Comparison of ENCODE assay signal across 8 cellular contexts in genomic region chr19:48152552-48152951, GRCh38. TPM values are rescaled to one million over a fixed set of nuclear protein-coding genes. Genes with fewer than 3 reads are reported as not detected.
DNase-seq lines count a peak whose midpoint lies in the region; ATAC-seq, FAIRE-seq and TF ChIP-seq lines count a peak whose summit lies in the region.
"Had no signal": no experiment of that assay in that cellular context is flagged by ENCODE, and none has a peak within 500 bp of the region (broad histone marks: within the 10 kb centered on the region; RNA-seq: fewer than 3 reads in every experiment).

No MANE protein-coding gene starts in this region.

- no peak overlapping the region for H3K4me3 ChIP-seq in bronchial epithelial cell (ENCODE audit: low read depth, low read length)
- H3K4me3 ChIP-seq: skin epidermis had no signal

- DNase-seq in NCI-H146 treated with DMSO at 0.1 percent for 48 hours (lab: John Stamatoyannopoulos, UW; ENCODE audit: unreplicated experiment), result peak; percentile 42
- peak; percentile 72 for DNase-seq in WTC11 (ENCODE audit: low spot score)
- peak; percentile 35 for DNase-seq in bronchial epithelial cell (ENCODE audit: low read depth)
- peak; percentile 27 for DNase-seq in kidney glomerular epithelial cell (lab: John Stamatoyannopoulos, UW)
- DNase-seq in stimulated activated CD4-positive, alpha-beta T cell treated with anti-CD3 and anti-CD28 coated beads, Interleukin-2, amount 100 ng/mL, for 48 hours, result peak; percentile 60 to 66

- no peak for FAIRE-seq in bronchial epithelial cell (lab: Jason Lieb, UNC)

- H3K9me3 Mint-ChIP-seq in WTC11, result no peaks in the 10 kb centered on the region

- H3K27me3 ChIP-seq in bronchial epithelial cell (ENCODE audit: control insufficient read depth, insufficient read depth, low read length), result no peaks in the 10 kb centered on the region

- ATAC-seq in WTC11 (peak; percentile 59), HG03095 (IDR thresholded peaks at IDR 0.05; ENCODE audit: unreplicated experiment) (no peak)

- TF ChIP-seq CTCF in GM12873 (IDR thresholded peaks at IDR 0.05; ENCODE audit: insufficient read depth, low read depth, low read length, missing control alignments), result peak; percentile 68
- peak; percentile 79 for TF ChIP-seq CTCF in WTC11 (IDR thresholded peaks at IDR 0.05)
- peak; percentile 63 for TF ChIP-seq CTCF in bronchial epithelial cell (IDR thresholded peaks at IDR 0.05; ENCODE audit: insufficient read depth, low read length, severe bottlenecking)

- POLR2A ChIA-PET in WTC11 (lab: Charles Lee), result no interaction called here

- peaks cover 23% of the 10 kb centered on the region for H3K36me3 Mint-ChIP-seq in WTC11

- H3K27me3 Mint-ChIP-seq in WTC11 (ENCODE audit: low read depth), result no peaks in the 10 kb centered on the region

- CTCF ChIA-PET in WTC11 (lab: Charles Lee), result interaction anchor here (0.6 to 2.4 kb wide), 18 partner anchors 11 to 526 kb away, joined by 3 to 11 read pairs (median 4); partner anchors contain the start of genes LIG1, PLA2G4C and ZSWIM9

- peaks cover 6% of the 10 kb centered on the region for H3K36me3 ChIP-seq in bronchial epithelial cell (ENCODE audit: control insufficient read depth, insufficient read depth, low read length)

- H3K4me3 Mint-ChIP-seq in WTC11, result no peak overlapping the region

- H3K27ac Mint-ChIP-seq in WTC11, result peak overlapping the region; percentile 57; the same call in 1 of the 2 replicates

- H3K4me1 Mint-ChIP-seq in WTC11, result no peaks in the 10 kb centered on the region

TF ChIP-seq in WTC11, 78 proteins besides CTCF, POLR2A, EP300 and RAD21:
- TF ChIP-seq NFYB (CRISPR knock-in tag; conservative IDR thresholded peaks at IDR 0.05; ENCODE audit: low read depth) (no peak), AFF4 (CRISPR knock-in tag; IDR thresholded peaks at IDR 0.05; ENCODE audit: borderline replicate concordance) (no peak), E2F1 (CRISPR knock-in tag; IDR thresholded peaks at IDR 0.05) (no peak), ETV6 (CRISPR knock-in tag; IDR thresholded peaks at IDR 0.05) (no peak), CDX4 (CRISPR knock-in tag; IDR thresholded peaks at IDR 0.05; ENCODE audit: borderline replicate concordance) (no peak), ZSCAN18 (CRISPR knock-in tag; IDR thresholded peaks at IDR 0.05) (no peak), ELF4 (CRISPR knock-in tag; IDR thresholded peaks at IDR 0.05; ENCODE audit: low read depth) (no peak), ATF3 (CRISPR knock-in tag; conservative IDR thresholded peaks at IDR 0.05) (no peak)

RNA-seq across cellular contexts. Expression of gene LIG1, which starts 17.6 kb away (rescaled TPM):
- total RNA-seq in WTC11 (2021), result 99.8 to 119 TPM (median 102 TPM) in 3 replicates
- 4.5 and 5.8 TPM in 2 replicates for total RNA-seq in bronchial epithelial cell

RNA-seq across cellular contexts. Expression of gene ZSWIM9, which starts 17.9 kb away (rescaled TPM):
- 12.8 to 15.9 TPM (median 15.7 TPM) in 3 replicates for total RNA-seq in WTC11 (2021)
- total RNA-seq in bronchial epithelial cell, result 1.3 and 1.5 TPM in 2 replicates

RNA-seq across cellular contexts. Expression of gene PLA2G4C, which starts 41.9 kb away (rescaled TPM):
- total RNA-seq in WTC11 (2021) (4.5 to 10.6 TPM (median 8.6 TPM) in 3 replicates), bronchial epithelial cell (0.51 and 1.1 TPM in 2 replicates)

Comparison
In these comparisons a context has a peak if more than half of its experiments do, and no peak if none do; other contexts are left out.
1. RNA of gene LIG1, which starts 17.6 kb away (total RNA-seq): 99.8 to 119 TPM in WTC11; 4.5 to 5.8 TPM in bronchial epithelial cell; every median in the first group is over 10 times any median in the second.
2. Peak in every context shown above with its lines, with median percentiles within 50 percentile points of each other: CTCF ChIP-seq and DNase-seq.